Comparison of ENCODE assay signal across 8 cellular contexts in genomic region chr16:1474796-1475551, GRCh38. TPM values are rescaled to one million over a fixed set of nuclear protein-coding genes. Genes with fewer than 3 reads are reported as not detected.
DNase-seq lines count a peak whose midpoint lies in the region; ATAC-seq lines count a peak whose summit lies in the region.

Gene CLCN7 (minus strand): TSS chr16:1475028. CDS start chr16:1474974, 54 bp downstream.

- peak within 1 kb of the TSS; percentile 77 to 95 (median 88) for H3K27ac Mint-ChIP-seq in naive thymus-derived CD4-positive, alpha-beta T cell
- peak within 1 kb of the TSS; percentile 88 for H3K27ac Mint-ChIP-seq in stimulated activated memory B cell treated with anti-CD40 and anti-IgM and Interleukin-4, amounts not matched to agents 10 μg/mL and 1 μg/mL and 100 μg/mL, for 72 hours

- H3K4me1 Mint-ChIP-seq in naive thymus-derived CD4-positive, alpha-beta T cell = peaks cover 18 to 52% (median 42%) of the 10 kb centered on the region in 7 donors
- peaks cover 49% of the 10 kb centered on the region for H3K4me1 Mint-ChIP-seq in stimulated activated memory B cell treated with anti-CD40 and anti-IgM and Interleukin-4, amounts not matched to agents 10 μg/mL and 1 μg/mL and 100 μg/mL, for 72 hours

- DNase-seq in DMS153 (lab: John Stamatoyannopoulos, UW) (peak; percentile 44), HuH-7.5 (ENCODE audit: low spot score) (peak; percentile 94), RKO (ENCODE audit: low spot score) (peak; percentile 87), fibroblast of gingiva (ENCODE audit: low read depth) (peak; percentile 85)
- DNase-seq in activated T-helper 1 cell treated with anti-CD3 and anti-CD28 coated beads, Interleukin-2, amount 50 U/mL, for 16 hours (ENCODE audit: low read depth in 1 of 2, low spot score in 1 of 2) = peak; percentile 72 to 79
- peak; percentile 79 to 95 (median 84) for DNase-seq in naive thymus-derived CD4-positive, alpha-beta T cell

- H3K4me1 ChIP-seq in naive thymus-derived CD4-positive, alpha-beta T cell (ENCODE audit: control insufficient read depth in 2 of 2, insufficient read depth in 2 of 2, low read length in 2 of 2) = peaks cover 13 to 20% of the 10 kb centered on the region in 2 donors

- H3K27ac ChIP-seq in naive thymus-derived CD4-positive, alpha-beta T cell (ENCODE audit: low read depth, low read length) = peak within 1 kb of the TSS; percentile 100

- H3K27me3 ChIP-seq in naive thymus-derived CD4-positive, alpha-beta T cell (ENCODE audit: control insufficient read depth in 2 of 2, insufficient read depth in 2 of 2, low read length in 2 of 2) = no peaks in the 10 kb centered on the region

- H3K36me3 Mint-ChIP-seq in naive thymus-derived CD4-positive, alpha-beta T cell = no peaks in the 10 kb centered on the region
- no peaks in the 10 kb centered on the region for H3K36me3 Mint-ChIP-seq in stimulated activated memory B cell treated with anti-CD40 and anti-IgM and Interleukin-4, amounts not matched to agents 10 μg/mL and 1 μg/mL and 100 μg/mL, for 72 hours

- CTCF ChIA-PET in naive thymus-derived CD4-positive, alpha-beta T cell (lab: Charles Lee) = no interaction called here

- no peaks in the 10 kb centered on the region for H3K9me3 ChIP-seq in naive thymus-derived CD4-positive, alpha-beta T cell (ENCODE audit: control insufficient read depth in 2 of 3, low read length in 3 of 3)

- H3K4me3 ChIP-seq in naive thymus-derived CD4-positive, alpha-beta T cell (ENCODE audit: low read length) = peak within 1 kb of the TSS; percentile 67

- no peaks in the 10 kb centered on the region for H3K27me3 Mint-ChIP-seq in naive thymus-derived CD4-positive, alpha-beta T cell
- H3K27me3 Mint-ChIP-seq in stimulated activated memory B cell treated with anti-CD40 and anti-IgM and Interleukin-4, amounts not matched to agents 10 μg/mL and 1 μg/mL and 100 μg/mL, for 72 hours = no peaks in the 10 kb centered on the region

- H3K36me3 ChIP-seq in naive thymus-derived CD4-positive, alpha-beta T cell (ENCODE audit: control insufficient read depth in 2 of 3, insufficient read depth in 3 of 3, low read length in 3 of 3) = no peaks in the 10 kb centered on the region

- ATAC-seq in GM21526 (IDR thresholded peaks at IDR 0.05; ENCODE audit: low FRiP score, unreplicated experiment) = peak; percentile 58
- ATAC-seq in naive thymus-derived CD4-positive, alpha-beta T cell = peak; percentile 91
- peak; percentile 93 for ATAC-seq in stimulated activated memory B cell treated with anti-CD40 and anti-IgM and Interleukin-4, amounts not matched to agents 10 μg/mL and 1 μg/mL and 100 μg/mL, for 72 hours

- H3K4me3 Mint-ChIP-seq in naive thymus-derived CD4-positive, alpha-beta T cell = peak within 1 kb of the TSS; percentile 80 to 90 (median 85)
- peak within 1 kb of the TSS; percentile 89 for H3K4me3 Mint-ChIP-seq in stimulated activated memory B cell treated with anti-CD40 and anti-IgM and Interleukin-4, amounts not matched to agents 10 μg/mL and 1 μg/mL and 100 μg/mL, for 72 hours

- POLR2A ChIA-PET in naive thymus-derived CD4-positive, alpha-beta T cell (lab: Charles Lee) = interaction anchor here (0.6 kb wide), 1 partner anchor 247 kb away, joined by 4 read pairs; no protein-coding TSS in a partner anchor

- H3K9me3 Mint-ChIP-seq in naive thymus-derived CD4-positive, alpha-beta T cell = no peaks in the 10 kb centered on the region
- H3K9me3 Mint-ChIP-seq in stimulated activated memory B cell treated with anti-CD40 and anti-IgM and Interleukin-4, amounts not matched to agents 10 μg/mL and 1 μg/mL and 100 μg/mL, for 72 hours = no peaks in the 10 kb centered on the region

- intact Hi-C loops in naive thymus-derived CD4-positive, alpha-beta T cell (cut with micrococcal nuclease) = loop anchor here (1.0 to 10.0 kb wide), 9 partner anchors 18 to 298 kb away; partner anchors contain the start of genes CRAMP1 (in 2 of the 2), IFT140 (in 2 of the 2), TELO2 (in 2 of the 2) and TMEM204 (in 2 of the 2)

RNA-seq across cellular contexts. Expression of gene CLCN7, which starts in this region (rescaled TPM):
- total RNA-seq in naive thymus-derived CD4-positive, alpha-beta T cell = 100 to 1,000 TPM in 4 of 5 experiments, 10 to 100 TPM in 1; 74.8 to 140 (median 115) TPM
- polyA plus RNA-seq in naive thymus-derived CD4-positive, alpha-beta T cell = 10 to 100 TPM; 17.0 to 35.1 TPM

Comparison
In these comparisons a context has a peak if more than half of its experiments do, and no peak if none do; other contexts are left out.
1. Peak in every context shown above with its lines: DNase-seq, ATAC-seq, H3K4me3 ChIP-seq and H3K27ac ChIP-seq.
2. DNase-seq: peak in every context shown above with its lines; median percentile 94 in HuH-7.5; 87 in RKO; 85 in fibroblast of gingiva; 84 in naive thymus-derived CD4-positive, alpha-beta T cell; 76 in activated T-helper 1 cell treated with anti-CD3 and anti-CD28 coated beads, Interleukin-2, amount 50 U/mL, for 16 hours; 44 in DMS153.